ENCODE assay signal across 19 cellular contexts in genomic region chr9:137574192-137574591, GRCh38. TPM values are rescaled to one million over a fixed set of nuclear protein-coding genes. Genes with fewer than 3 reads are reported as not detected.
DNase-seq lines count a peak whose midpoint lies in the region; ATAC-seq and TF ChIP-seq lines count a peak whose summit lies in the region.
"Had no signal": no experiment of that assay in that cellular context is flagged by ENCODE, and none has a peak within 500 bp of the region (broad histone marks: within the 10 kb centered on the region; RNA-seq: fewer than 3 reads in every experiment).

No MANE protein-coding gene starts in this region.

- H3K4me2 ChIP-seq in MM.1S (ENCODE audit: low read depth, low read length), result peak overlapping the region; percentile 92; the same call in 1 of the 2 replicates

- ATAC-seq in left ventricle myocardium superior (no peak), HG03460 (IDR thresholded peaks at IDR 0.05; ENCODE audit: unreplicated experiment) (no peak)
- no peak for ATAC-seq in stimulated activated effector memory CD8-positive, alpha-beta T cell treated with anti-CD3 and anti-CD28 coated beads, Interleukin-12 subunit alpha, Interleukin-12 subunit beta, amount 100 ng/mL, for 72 hours
- ATAC-seq: HepG2 had no signal

- no peaks in the 10 kb centered on the region for H4K20me1 ChIP-seq in MM.1S (ENCODE audit: insufficient read depth, low read length)

- intact Hi-C loops in left ventricle myocardium superior (cut with micrococcal nuclease), result no loop called here

- DNase-seq in right atrium auricular region (ENCODE audit: low spot score) (no peak), left ventricle myocardium superior (no peak), MM.1S (no peak), chondrocyte (ENCODE audit: low spot score) (no peak), GDM1 (lab: John Stamatoyannopoulos, UW) (no peak)
- no peak for DNase-seq in stimulated activated effector memory CD8-positive, alpha-beta T cell treated with anti-CD3 and anti-CD28 coated beads, Interleukin-12 subunit alpha, Interleukin-12 subunit beta, amount 100 ng/mL, for 72 hours (ENCODE audit: low spot score in 2 of 2)
- DNase-seq: C1 segment of cervical spinal cord; CD4-positive, CD25-positive, alpha-beta regulatory T cell; CD8-positive, alpha-beta memory T cell; COR-L47; DMS 273 treated with DMSO at 0.1 percent for 48 hours; DMS53; DND-41; KG1 had no signal

- H3K4me3 ChIP-seq in right atrium auricular region (no peak overlapping the region), MM.1S (ENCODE audit: low read length) (no peak overlapping the region)
- H3K4me3 ChIP-seq: HAP-1 had no signal

- H3K27me3 ChIP-seq in right atrium auricular region (no peaks in the 10 kb centered on the region), MM.1S (replicated peaks; ENCODE audit: insufficient read depth, low read length) (no peaks in the 10 kb centered on the region)

- peaks cover 25% of the 10 kb centered on the region for H3K4me1 Mint-ChIP-seq in chondrocyte (ENCODE audit: low read depth)
- H3K4me1 Mint-ChIP-seq in stimulated activated effector memory CD8-positive, alpha-beta T cell treated with anti-CD3 and anti-CD28 coated beads, Interleukin-12 subunit alpha, Interleukin-12 subunit beta, amount 100 ng/mL, for 72 hours, result peaks cover 45% of the 10 kb centered on the region

- H3K4me1 ChIP-seq in right atrium auricular region (peaks cover 0 to 47% of the 10 kb centered on the region in 2 donors), MM.1S (ENCODE audit: low read length) (peaks cover 34% of the 10 kb centered on the region)

- H3K36me3 ChIP-seq in right atrium auricular region (peaks cover 24% of the 10 kb centered on the region), MM.1S (replicated peaks; ENCODE audit: insufficient read depth, low read length) (peaks cover 12% of the 10 kb centered on the region)

- H3K27ac ChIP-seq in right atrium auricular region (peak overlapping the region; percentile 56 to 66), MM.1S (ENCODE audit: low read length) (peak overlapping the region; percentile 94; the same call in 1 of the 2 replicates)

- no peaks in the 10 kb centered on the region for H3K9me3 ChIP-seq in right atrium auricular region
- no peaks in the 10 kb centered on the region for H3K9me3 ChIP-seq in MM.1S (replicated peaks; ENCODE audit: insufficient read depth, low read length)
- H3K9me3 ChIP-seq: HAP-1 had no signal

- H3K79me2 ChIP-seq in MM.1S (ENCODE audit: low read length), result peaks cover 69% of the 10 kb centered on the region

- H3F3A ChIP-seq in MM.1S (ENCODE audit: insufficient read depth, low read length), result peaks cover 26% of the 10 kb centered on the region

- H3K36me3 Mint-ChIP-seq in chondrocyte (ENCODE audit: low read depth), result peaks cover 18% of the 10 kb centered on the region
- H3K36me3 Mint-ChIP-seq in stimulated activated effector memory CD8-positive, alpha-beta T cell treated with anti-CD3 and anti-CD28 coated beads, Interleukin-12 subunit alpha, Interleukin-12 subunit beta, amount 100 ng/mL, for 72 hours, result peaks cover 66% of the 10 kb centered on the region

- peak overlapping the region; percentile 71; the same call in 1 of the 2 replicates for H3K9ac ChIP-seq in MM.1S (ENCODE audit: low read length)

- no peaks in the 10 kb centered on the region for H3K9me2 ChIP-seq in MM.1S (replicated peaks; ENCODE audit: insufficient read depth, low read length)

- H2AFZ ChIP-seq in MM.1S (ENCODE audit: low read length), result no peak overlapping the region

- H3K9me3 Mint-ChIP-seq in chondrocyte (ENCODE audit: low read depth), result no peaks in the 10 kb centered on the region
- H3K9me3 Mint-ChIP-seq in stimulated activated effector memory CD8-positive, alpha-beta T cell treated with anti-CD3 and anti-CD28 coated beads, Interleukin-12 subunit alpha, Interleukin-12 subunit beta, amount 100 ng/mL, for 72 hours, result no peaks in the 10 kb centered on the region
- H3K9me3 Mint-ChIP-seq: CD4-positive, CD25-positive, alpha-beta regulatory T cell; CD8-positive, alpha-beta memory T cell; IgD-negative memory B cell had no signal

- peak overlapping the region; percentile 22 for H3K27ac Mint-ChIP-seq in chondrocyte (ENCODE audit: unreplicated experiment)
- peak overlapping the region; percentile 72 for H3K27ac Mint-ChIP-seq in stimulated activated effector memory CD8-positive, alpha-beta T cell treated with anti-CD3 and anti-CD28 coated beads, Interleukin-12 subunit alpha, Interleukin-12 subunit beta, amount 100 ng/mL, for 72 hours
- H3K27ac Mint-ChIP-seq: CD4-positive, CD25-positive, alpha-beta regulatory T cell; IgD-negative memory B cell had no signal

- H3K4me3 Mint-ChIP-seq in chondrocyte (ENCODE audit: unreplicated experiment), result no peak overlapping the region
- no peak overlapping the region for H3K4me3 Mint-ChIP-seq in stimulated activated effector memory CD8-positive, alpha-beta T cell treated with anti-CD3 and anti-CD28 coated beads, Interleukin-12 subunit alpha, Interleukin-12 subunit beta, amount 100 ng/mL, for 72 hours
- H3K4me3 Mint-ChIP-seq: B cell; CD8-positive, alpha-beta memory T cell had no signal

- no peaks in the 10 kb centered on the region for H3K27me3 Mint-ChIP-seq in chondrocyte (ENCODE audit: low read depth)
- H3K27me3 Mint-ChIP-seq: B cell; CD4-positive, CD25-positive, alpha-beta regulatory T cell; CD8-positive, alpha-beta memory T cell; IgD-negative memory B cell had no signal

- no peak for TF ChIP-seq CTCF in right atrium auricular region (IDR thresholded peaks at IDR 0.05)
- TF ChIP-seq CTCF in MM.1S (IDR thresholded peaks at IDR 0.05; ENCODE audit: low read length), result no peak
- TF ChIP-seq CTCF in chondrocyte (IDR thresholded peaks at IDR 0.05), result no peak

RNA-seq across cellular contexts. Expression of gene DPH7, which starts 4.5 kb away (rescaled TPM):
- total RNA-seq in right atrium auricular region, result 10 to 100 TPM; 17.9 to 21.0 TPM
- total RNA-seq in left ventricle myocardium superior, result 21.8 TPM
- 25.8 to 33.9 TPM (median 27.9 TPM) in 3 replicates for total RNA-seq in chondrocyte

RNA-seq across cellular contexts. Expression of gene ZMYND19, which starts 16.1 kb away (rescaled TPM):
- 1 to 10 TPM; 5.0 to 6.4 TPM for total RNA-seq in right atrium auricular region
- total RNA-seq in left ventricle myocardium superior, result 11.6 TPM
- 32.5 to 34.8 TPM (median 33.0 TPM) in 3 replicates for total RNA-seq in chondrocyte

RNA-seq across cellular contexts. Expression of gene MRPL41, which starts 22.5 kb away (rescaled TPM):
- total RNA-seq in right atrium auricular region, result 100 to 1,000 TPM; 172 to 238 TPM
- 228 TPM for total RNA-seq in left ventricle myocardium superior
- total RNA-seq in chondrocyte, result 50.6 to 55.4 TPM (median 53.5 TPM) in 3 replicates

RNA-seq across cellular contexts. Expression of gene PNPLA7, which starts 24.0 kb away (rescaled TPM):
- 1 to 10 TPM; 4.4 to 4.6 TPM for total RNA-seq in right atrium auricular region
- total RNA-seq in left ventricle myocardium superior, result 10.7 TPM
- total RNA-seq in chondrocyte, result 3.6 to 4.2 TPM (median 4.1 TPM) in 3 replicates

RNA-seq across cellular contexts. Expression of gene ARRDC1, which starts 31.3 kb away (rescaled TPM):
- total RNA-seq in right atrium auricular region, result 10 to 100 TPM; 21.4 to 37.8 TPM
- 17.3 TPM for total RNA-seq in left ventricle myocardium superior
- 24.5 to 27.3 TPM (median 27.2 TPM) in 3 replicates for total RNA-seq in chondrocyte
